In genomic region chr5:54229041-54229780, GRCh38 we compare ENCODE assay signal across 8 cellular contexts.
DNase-seq lines count a peak whose midpoint lies in the region; ATAC-seq and TF ChIP-seq lines count a peak whose summit lies in the region.

No MANE protein-coding gene starts in this region.

- in situ Hi-C loops in Caki2 (cut with HindIII; ENCODE audit: low pct_unique_long_range_greater_than_20kb, low sequenced_read_pairs), result no loop called here

- TF ChIP-seq CTCF in PC-9 (conservative IDR thresholded peaks at IDR 0.05) (peak; percentile 95), testis (IDR thresholded peaks at IDR 0.05) (peak; percentile 83 to 96 (median 86))

- no peaks in the 10 kb centered on the region for H3K79me2 ChIP-seq in PC-9 (ENCODE audit: low read depth)

- 27 to 34% methylated on average over 6 of the region's 6 CpGs for WGBS in testis, 2 donors

- H3K4me3 ChIP-seq in PC-9, result no peak overlapping the region
- H3K4me3 ChIP-seq in testis, result no peak overlapping the region

- peak; percentile 78 for ATAC-seq in GM19438 (IDR thresholded peaks at IDR 0.05; ENCODE audit: low read depth, unreplicated experiment)
- ATAC-seq in HG03460 (IDR thresholded peaks at IDR 0.05; ENCODE audit: unreplicated experiment), result peak; percentile 96

- H3K4me1 ChIP-seq in PC-9 (replicated peaks; ENCODE audit: insufficient read depth) (no peaks in the 10 kb centered on the region), testis (no peaks in the 10 kb centered on the region)

- H3K27ac ChIP-seq in PC-9 (no peak overlapping the region), testis (no peak overlapping the region)

- CTCF ChIA-PET in PC-9 (lab: Charles Lee), result interaction anchor here (0.5 kb wide), 1 partner anchor 592 kb away, joined by 3 read pairs; no protein-coding TSS in a partner anchor

- BruUV-seq in PC-9 (replicated peaks; lab: Mats Ljungman, UMichigan), result no TSS peak

- DNase-seq in Caki2 (ENCODE audit: low read depth) (peak; percentile 53), PC-9 (peak; percentile 37 to 49), fibroblast of the conjunctiva (ENCODE audit: low read depth) (peak; percentile 33), nucleus accumbens (lab: John Stamatoyannopoulos, UW) (peak in 39 of 56 donors; percentile 1 to 78 (median 23)), testis (peak; percentile 84)
- peak; percentile 78 to 83 for DNase-seq in activated T-cell treated with anti-CD3 and anti-CD28 coated beads, Interleukin-2, amount 50 U/mL, for 48 hours

- TF ChIP-seq POLR2A in testis (IDR thresholded peaks at IDR 0.05), result no peak

- H2AFZ ChIP-seq in PC-9, result no peak overlapping the region

- H3K9me2 ChIP-seq in PC-9 (ENCODE audit: insufficient read depth), result no peaks in the 10 kb centered on the region

- H3F3A ChIP-seq in PC-9 (ENCODE audit: insufficient read depth, low read depth), result no peaks in the 10 kb centered on the region

- H4K20me1 ChIP-seq in PC-9 (ENCODE audit: insufficient read depth), result no peaks in the 10 kb centered on the region

- H3K9me3 ChIP-seq in PC-9 (ENCODE audit: insufficient read depth, low read depth) (no peaks in the 10 kb centered on the region), testis (no peaks in the 10 kb centered on the region)

- H3K36me3 ChIP-seq in PC-9 (ENCODE audit: low read depth) (no peaks in the 10 kb centered on the region), testis (ENCODE audit: low read depth, missing control alignments) (no peaks in the 10 kb centered on the region)

- intact Hi-C loops in PC-9 (cut with micrococcal nuclease; ENCODE audit: unreplicated experiment) (no loop called here), testis (cut with DNase I; ENCODE audit: low total_unique reads) (loop anchor here (10.0 kb wide), 1 partner anchor 754 kb away; no protein-coding TSS in a partner anchor)

- no peak overlapping the region for H3K4me2 ChIP-seq in PC-9

- POLR2A ChIA-PET in PC-9 (lab: Charles Lee; ENCODE audit: unreplicated experiment), result no interaction called here

- no peaks in the 10 kb centered on the region for H3K27me3 ChIP-seq in PC-9 (ENCODE audit: insufficient read depth, low read depth)
- no peaks in the 10 kb centered on the region for H3K27me3 ChIP-seq in testis

Comparison
In these comparisons a context has a peak if more than half of its experiments do, and no peak if none do; other contexts are left out.
1. DNase-seq: peak in every context shown above with its lines; median percentile 84 in testis; 80 in activated T-cell treated with anti-CD3 and anti-CD28 coated beads, Interleukin-2, amount 50 U/mL, for 48 hours; 53 in Caki2; 43 in PC-9; 33 in fibroblast of the conjunctiva; 23 in nucleus accumbens.